Comparison of ENCODE assay signal across 23 cellular contexts in genomic region chr2:68521037-68521436, GRCh38. TPM values are rescaled to one million over a fixed set of nuclear protein-coding genes. Genes with fewer than 3 reads are reported as not detected.
DNase-seq lines count a peak whose midpoint lies in the region; ATAC-seq lines count a peak whose summit lies in the region.
"Had no signal": no experiment of that assay in that cellular context is flagged by ENCODE, and none has a peak within 500 bp of the region (broad histone marks: within the 10 kb centered on the region; RNA-seq: fewer than 3 reads in every experiment).

No MANE protein-coding gene starts in this region.

- peak overlapping the region; percentile 12 for H3K27ac Mint-ChIP-seq in activated naive CD4-positive, alpha-beta T cell treated with anti-CD3 and anti-CD28 coated beads, Interleukin-2, amount 10 ng/mL, durations not matched to agents 7 days and 5 days
- no peak overlapping the region for H3K27ac Mint-ChIP-seq in activated naive CD4-positive, alpha-beta T cell treated with anti-CD3 and anti-CD28 coated beads for 36 hours
- peak overlapping the region; percentile 7 for H3K27ac Mint-ChIP-seq in activated CD4-positive, alpha-beta memory T cell treated with anti-CD3 and anti-CD28 coated beads, Interleukin-2, amount 10 ng/mL, durations not matched to agents 7 days and 5 days
- H3K27ac Mint-ChIP-seq in stimulated activated effector memory CD8-positive, alpha-beta T cell treated with anti-CD3 and anti-CD28 coated beads, Interleukin-12 subunit alpha, Interleukin-12 subunit beta, amount 100 ng/mL, for 72 hours = no peak overlapping the region
- H3K27ac Mint-ChIP-seq: CD14-positive monocyte; CD8-positive, alpha-beta memory T cell had no signal

- POLR2A ChIA-PET in activated CD4-positive, alpha-beta memory T cell treated with anti-CD3 and anti-CD28 coated beads, Interleukin-2, amount 10 ng/mL, durations not matched to agents 7 days and 5 days (lab: Charles Lee) = no interaction called here

- no peaks in the 10 kb centered on the region for H3K27me3 Mint-ChIP-seq in activated naive CD4-positive, alpha-beta T cell treated with anti-CD3 and anti-CD28 coated beads, Interleukin-2, amount 10 ng/mL, durations not matched to agents 7 days and 5 days
- no peaks in the 10 kb centered on the region for H3K27me3 Mint-ChIP-seq in activated naive CD4-positive, alpha-beta T cell treated with anti-CD3 and anti-CD28 coated beads for 36 hours (ENCODE audit: low read depth)
- H3K27me3 Mint-ChIP-seq in activated CD4-positive, alpha-beta memory T cell treated with anti-CD3 and anti-CD28 coated beads, Interleukin-2, amount 10 ng/mL, durations not matched to agents 7 days and 5 days = no peaks in the 10 kb centered on the region
- H3K27me3 Mint-ChIP-seq: CD8-positive, alpha-beta memory T cell had no signal

- H3K4me3 Mint-ChIP-seq in activated naive CD4-positive, alpha-beta T cell treated with anti-CD3 and anti-CD28 coated beads, Interleukin-2, amount 10 ng/mL, durations not matched to agents 7 days and 5 days = no peak overlapping the region
- H3K4me3 Mint-ChIP-seq in activated naive CD4-positive, alpha-beta T cell treated with anti-CD3 and anti-CD28 coated beads for 36 hours = no peak overlapping the region
- no peak overlapping the region for H3K4me3 Mint-ChIP-seq in activated CD4-positive, alpha-beta memory T cell treated with anti-CD3 and anti-CD28 coated beads, Interleukin-2, amount 10 ng/mL, durations not matched to agents 7 days and 5 days
- no peak overlapping the region for H3K4me3 Mint-ChIP-seq in stimulated activated effector memory CD8-positive, alpha-beta T cell treated with anti-CD3 and anti-CD28 coated beads, Interleukin-12 subunit alpha, Interleukin-12 subunit beta, amount 100 ng/mL, for 72 hours
- H3K4me3 Mint-ChIP-seq: CD14-positive monocyte; CD8-positive, alpha-beta memory T cell had no signal

- no peaks in the 10 kb centered on the region for H3K9me3 Mint-ChIP-seq in activated naive CD4-positive, alpha-beta T cell treated with anti-CD3 and anti-CD28 coated beads, Interleukin-2, amount 10 ng/mL, durations not matched to agents 7 days and 5 days
- no peaks in the 10 kb centered on the region for H3K9me3 Mint-ChIP-seq in activated naive CD4-positive, alpha-beta T cell treated with anti-CD3 and anti-CD28 coated beads for 36 hours
- H3K9me3 Mint-ChIP-seq in activated CD4-positive, alpha-beta memory T cell treated with anti-CD3 and anti-CD28 coated beads, Interleukin-2, amount 10 ng/mL, durations not matched to agents 7 days and 5 days = no peaks in the 10 kb centered on the region
- no peaks in the 10 kb centered on the region for H3K9me3 Mint-ChIP-seq in stimulated activated effector memory CD8-positive, alpha-beta T cell treated with anti-CD3 and anti-CD28 coated beads, Interleukin-12 subunit alpha, Interleukin-12 subunit beta, amount 100 ng/mL, for 72 hours
- H3K9me3 Mint-ChIP-seq: CD8-positive, alpha-beta memory T cell had no signal

- peak; percentile 35 to 68 for ATAC-seq in activated CD4-positive, CD25-positive, alpha-beta regulatory T cell treated with anti-CD3 and anti-CD28 coated beads, Interleukin-2, amount 50 U/mL, for 24 hours
- ATAC-seq in stimulated activated effector memory CD8-positive, alpha-beta T cell treated with anti-CD3 and anti-CD28 coated beads, Interleukin-12 subunit alpha, Interleukin-12 subunit beta, amount 100 ng/mL, for 72 hours = peak; percentile 99
- ATAC-seq: HCT116 had no signal

- H3K4me1 Mint-ChIP-seq in activated naive CD4-positive, alpha-beta T cell treated with anti-CD3 and anti-CD28 coated beads, Interleukin-2, amount 10 ng/mL, durations not matched to agents 7 days and 5 days = no peaks in the 10 kb centered on the region
- H3K4me1 Mint-ChIP-seq in activated naive CD4-positive, alpha-beta T cell treated with anti-CD3 and anti-CD28 coated beads for 36 hours (ENCODE audit: low read depth) = no peaks in the 10 kb centered on the region
- peaks cover 20% of the 10 kb centered on the region for H3K4me1 Mint-ChIP-seq in activated CD4-positive, alpha-beta memory T cell treated with anti-CD3 and anti-CD28 coated beads, Interleukin-2, amount 10 ng/mL, durations not matched to agents 7 days and 5 days
- H3K4me1 Mint-ChIP-seq in stimulated activated effector memory CD8-positive, alpha-beta T cell treated with anti-CD3 and anti-CD28 coated beads, Interleukin-12 subunit alpha, Interleukin-12 subunit beta, amount 100 ng/mL, for 72 hours = peaks cover 22% of the 10 kb centered on the region
- H3K4me1 Mint-ChIP-seq: CD14-positive monocyte; CD8-positive, alpha-beta memory T cell had no signal

- DNase-seq in activated CD4-positive, CD25-positive, alpha-beta regulatory T cell (lab: John Stamatoyannopoulos, UW) = no peak
- no peak for DNase-seq in activated naive CD4-positive, alpha-beta T cell treated with anti-CD3 and anti-CD28 coated beads, Interleukin-2, amount 10 ng/mL, durations not matched to agents 7 days and 5 days
- no peak for DNase-seq in activated naive CD4-positive, alpha-beta T cell treated with anti-CD3 and anti-CD28 coated beads for 36 hours
- no peak for DNase-seq in activated CD4-positive, alpha-beta memory T cell treated with anti-CD3 and anti-CD28 coated beads, Interleukin-2, amount 10 ng/mL, durations not matched to agents 7 days and 5 days
- DNase-seq in stimulated activated effector memory CD8-positive, alpha-beta T cell treated with anti-CD3 and anti-CD28 coated beads, Interleukin-12 subunit alpha, Interleukin-12 subunit beta, amount 100 ng/mL, for 72 hours (ENCODE audit: low spot score in 2 of 2) = no peak
- DNase-seq in COR-L47 (lab: John Stamatoyannopoulos, UW) = no peak
- DNase-seq: 8988T; ACHN; BE2C; CD8-positive, alpha-beta memory T cell; DMS153; DND-41; GOT3; IMR-90; NCI-H1092; NCI-H1417 treated with DMSO at 0.1 percent for 48 hours; NCI-H1694 treated with DMSO at 0.1 percent for 48 hours; NCI-H2227 treated with DMSO at 0.1 percent for 48 hours; Right ventricle myocardium superior; RPMI8226 had no signal

- intact Hi-C loops in activated naive CD4-positive, alpha-beta T cell treated with anti-CD3 and anti-CD28 coated beads for 36 hours (cut with micrococcal nuclease) = no loop called here

- CTCF ChIA-PET in activated naive CD4-positive, alpha-beta T cell treated with anti-CD3 and anti-CD28 coated beads, Interleukin-2, amount 10 ng/mL, durations not matched to agents 7 days and 5 days (lab: Charles Lee) = interaction anchor here (0.9 kb wide), 2 partner anchors 33 to 58 kb away, joined by 3 read pairs; no protein-coding TSS in a partner anchor
- CTCF ChIA-PET in activated naive CD4-positive, alpha-beta T cell treated with anti-CD3 and anti-CD28 coated beads for 36 hours (lab: Charles Lee) = interaction anchor here (1.0 to 1.4 kb wide), 2 partner anchors 67 to 74 kb away, joined by 3 read pairs; no protein-coding TSS in a partner anchor
- CTCF ChIA-PET in activated CD4-positive, alpha-beta memory T cell treated with anti-CD3 and anti-CD28 coated beads, Interleukin-2, amount 10 ng/mL, durations not matched to agents 7 days and 5 days (lab: Charles Lee) = interaction anchor here (0.6 kb wide), 1 partner anchor 56 kb away, joined by 3 read pairs; no protein-coding TSS in a partner anchor

- H3K36me3 Mint-ChIP-seq in activated naive CD4-positive, alpha-beta T cell treated with anti-CD3 and anti-CD28 coated beads, Interleukin-2, amount 10 ng/mL, durations not matched to agents 7 days and 5 days = no peaks in the 10 kb centered on the region
- H3K36me3 Mint-ChIP-seq in activated naive CD4-positive, alpha-beta T cell treated with anti-CD3 and anti-CD28 coated beads for 36 hours (ENCODE audit: low read depth) = peaks cover 3% of the 10 kb centered on the region
- H3K36me3 Mint-ChIP-seq in activated CD4-positive, alpha-beta memory T cell treated with anti-CD3 and anti-CD28 coated beads, Interleukin-2, amount 10 ng/mL, durations not matched to agents 7 days and 5 days (ENCODE audit: low read depth) = peaks cover 5% of the 10 kb centered on the region
- no peaks in the 10 kb centered on the region for H3K36me3 Mint-ChIP-seq in stimulated activated effector memory CD8-positive, alpha-beta T cell treated with anti-CD3 and anti-CD28 coated beads, Interleukin-12 subunit alpha, Interleukin-12 subunit beta, amount 100 ng/mL, for 72 hours
- H3K36me3 Mint-ChIP-seq: CD14-positive monocyte had no signal

RNA-seq across cellular contexts. Expression of gene APLF, which starts 53.7 kb away (rescaled TPM):
- total RNA-seq in activated naive CD4-positive, alpha-beta T cell treated with anti-CD3 and anti-CD28 coated beads for 36 hours = 1 to 10 TPM; 2.4 to 2.7 TPM
- 1 to 10 TPM; 2.8 to 3.6 TPM for total RNA-seq in activated CD4-positive, alpha-beta memory T cell treated with anti-CD3 and anti-CD28 coated beads, Interleukin-2, amount 10 ng/mL, durations not matched to agents 7 days and 5 days

RNA-seq across cellular contexts. Expression of gene FBXO48, which starts 53.9 kb away (rescaled TPM):
- 1 to 10 TPM; 1.1 to 1.2 TPM for total RNA-seq in activated naive CD4-positive, alpha-beta T cell treated with anti-CD3 and anti-CD28 coated beads for 36 hours
- total RNA-seq in activated CD4-positive, alpha-beta memory T cell treated with anti-CD3 and anti-CD28 coated beads, Interleukin-2, amount 10 ng/mL, durations not matched to agents 7 days and 5 days = 1 to 10 TPM; 5.0 to 5.4 TPM

Comparison
In these comparisons a context has a peak if more than half of its experiments do, and no peak if none do; other contexts are left out.
1. H3K27ac Mint-ChIP-seq: peak in activated naive CD4-positive, alpha-beta T cell treated with anti-CD3 and anti-CD28 coated beads, Interleukin-2, amount 10 ng/mL, durations not matched to agents 7 days and 5 days (single experiment) and activated CD4-positive, alpha-beta memory T cell treated with anti-CD3 and anti-CD28 coated beads, Interleukin-2, amount 10 ng/mL, durations not matched to agents 7 days and 5 days (single experiment); none in activated naive CD4-positive, alpha-beta T cell treated with anti-CD3 and anti-CD28 coated beads for 36 hours (single experiment) and stimulated activated effector memory CD8-positive, alpha-beta T cell treated with anti-CD3 and anti-CD28 coated beads, Interleukin-12 subunit alpha, Interleukin-12 subunit beta, amount 100 ng/mL, for 72 hours (single experiment).